ENCODE assay signal across 17 cellular contexts in the genomic region with DNA sequence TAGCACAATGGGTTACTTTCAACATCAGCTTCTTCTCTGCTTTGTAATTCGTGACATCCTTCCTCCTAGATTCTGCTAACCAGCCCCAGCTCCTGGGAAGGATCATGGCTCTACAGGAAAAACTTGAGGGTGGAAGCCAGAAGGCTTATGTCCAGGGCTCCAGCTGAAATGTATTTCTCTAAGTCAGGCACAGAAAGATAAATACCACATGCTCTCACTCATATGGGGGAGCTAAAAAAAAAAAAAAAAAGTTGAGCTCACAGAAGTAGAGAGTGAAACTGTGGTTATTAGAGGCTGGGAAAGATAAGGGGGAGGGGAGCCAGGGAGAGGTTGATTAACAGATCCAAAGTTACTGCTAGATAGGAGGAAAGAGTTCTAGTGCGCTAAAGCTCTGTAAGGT.
DNase-seq lines count a peak whose midpoint lies in the region; ATAC-seq and TF ChIP-seq lines count a peak whose summit lies in the region.
"Had no signal": no experiment of that assay in that cellular context is flagged by ENCODE, and none has a peak within 500 bp of the region (broad histone marks: within the 10 kb centered on the region; RNA-seq: fewer than 3 reads in every experiment).

No MANE protein-coding gene starts in this region.

- WGBS in gastroesophageal sphincter (ENCODE audit: low coverage in 1 of 2), 2 donors, result 50 to 100% methylated on average over 1 to 2 of the region's 2 CpGs

- H3K4me1 ChIP-seq in HUES48 (ENCODE audit: control insufficient read depth, insufficient read depth, low read length), result peaks cover 45% of the 10 kb centered on the region
- H3K4me1 ChIP-seq in Panc1 (ENCODE audit: control insufficient read depth, insufficient read depth, low read length), result peaks cover 20% of the 10 kb centered on the region
- H3K4me1 ChIP-seq in gastroesophageal sphincter, result peaks cover 0 to 13% (median 0%) of the 10 kb centered on the region in 3 donors
- peaks cover 43% of the 10 kb centered on the region for H3K4me1 ChIP-seq in neural progenitor cell

- ATAC-seq in Panc1 (no peak), gastroesophageal sphincter (peak; percentile 47), HG03442 (IDR thresholded peaks at IDR 0.05; ENCODE audit: unreplicated experiment) (no peak), HG02798 (IDR thresholded peaks at IDR 0.05; ENCODE audit: poor library complexity, unreplicated experiment) (no peak), GM18909 (IDR thresholded peaks at IDR 0.05; ENCODE audit: poor library complexity, unreplicated experiment) (no peak)
- ATAC-seq: GM12878 had no signal

- no peaks in the 10 kb centered on the region for H3K79me2 ChIP-seq in neural progenitor cell (ENCODE audit: low read depth)

- H3K36me3 ChIP-seq in HUES48 (ENCODE audit: control insufficient read depth, insufficient read depth, low read length) (no peaks in the 10 kb centered on the region), Panc1 (ENCODE audit: control insufficient read depth, insufficient read depth, low read length) (no peaks in the 10 kb centered on the region), gastroesophageal sphincter (no peaks in the 10 kb centered on the region), neural progenitor cell (no peaks in the 10 kb centered on the region)
- H3K36me3 ChIP-seq: HAP-1 had no signal

- peak overlapping the region; percentile 35 for H3K4me2 ChIP-seq in neural progenitor cell
- H3K4me2 ChIP-seq: PC-9 had no signal

- H3K4me1 Mint-ChIP-seq in neural progenitor cell, result peaks cover 71% of the 10 kb centered on the region
- H3K4me1 Mint-ChIP-seq: IgD-negative memory B cell had no signal

- peak overlapping the region; percentile 14 for H3K27ac ChIP-seq in HUES48 (ENCODE audit: low read depth, low read length)
- H3K27ac ChIP-seq in Panc1 (ENCODE audit: low read length), result peak overlapping the region; percentile 5; the same call in 1 of the 2 replicates
- no peak overlapping the region for H3K27ac ChIP-seq in gastroesophageal sphincter
- H3K27ac ChIP-seq in neural progenitor cell, result no peak overlapping the region
- H3K27ac ChIP-seq: PC-9 had no signal

- H3K9ac ChIP-seq in HUES48 (ENCODE audit: low read depth, low read length), result no peak overlapping the region
- H3K9ac ChIP-seq in neural progenitor cell, result no peak overlapping the region

- no peak overlapping the region for H3K4me3 Mint-ChIP-seq in neural progenitor cell
- H3K4me3 Mint-ChIP-seq: IgD-negative memory B cell had no signal

- CTCF ChIA-PET in Panc1 (lab: Charles Lee), result interaction anchor here (0.6 kb wide), 1 partner anchor 45 kb away, joined by 3 read pairs; no protein-coding TSS in a partner anchor

- TF ChIP-seq CTCF in Panc1 (IDR thresholded peaks at IDR 0.05) (no peak), gastroesophageal sphincter (IDR thresholded peaks at IDR 0.05) (no peak), neural progenitor cell (IDR thresholded peaks at IDR 0.05) (no peak)

- TF ChIP-seq POLR2A in gastroesophageal sphincter (IDR thresholded peaks at IDR 0.05), result no peak

- DNase-seq in Panc1 (ENCODE audit: low read depth, low spot score) (no peak), neural progenitor cell (ENCODE audit: low spot score) (no peak)
- no peak for DNase-seq in stimulated activated CD4-positive, alpha-beta T cell treated with anti-CD3 and anti-CD28 coated beads, Interleukin-1b, Interleukin-23, amount 100 ng/mL, for 48 hours
- DNase-seq: AML-193, NCI-H1417 treated with DMSO at 0.1 percent for 48 hours, NCI-H2081, NCI-H2227 treated with DMSO at 0.1 percent for 48 hours, NCI-H526, PC-9 had no signal

- no peak overlapping the region for H3K27ac Mint-ChIP-seq in neural progenitor cell
- H3K27ac Mint-ChIP-seq: IgD-negative memory B cell had no signal

- no peaks in the 10 kb centered on the region for H4K20me1 ChIP-seq in neural progenitor cell (ENCODE audit: low read depth)

- no peak overlapping the region for H2AFZ ChIP-seq in neural progenitor cell (replicated peaks)
- H2AFZ ChIP-seq: PC-9 had no signal

- no TSS peak for BruUV-seq in Panc1 (replicated peaks; lab: Mats Ljungman, UMichigan)

- H3K27me3 Mint-ChIP-seq in neural progenitor cell (ENCODE audit: insufficient read depth, low read depth), result peaks cover 7% of the 10 kb centered on the region

- H3K27me3 ChIP-seq in HUES48 (ENCODE audit: control insufficient read depth, insufficient read depth, low read length), result peaks cover 22% of the 10 kb centered on the region
- no peaks in the 10 kb centered on the region for H3K27me3 ChIP-seq in Panc1 (ENCODE audit: control insufficient read depth, insufficient read depth, low read length)
- peaks cover 18% of the 10 kb centered on the region for H3K27me3 ChIP-seq in gastroesophageal sphincter
- peaks cover 26% of the 10 kb centered on the region for H3K27me3 ChIP-seq in neural progenitor cell

- no peak for TF ChIP-seq EP300 in gastroesophageal sphincter (IDR thresholded peaks at IDR 0.05)

- intact Hi-C loops in Panc1 (cut with micrococcal nuclease; ENCODE audit: unreplicated experiment), result no loop called here

- POLR2A ChIA-PET in Panc1 (lab: Charles Lee), result interaction anchor here (0.6 kb wide), 1 partner anchor 22 kb away, joined by 6 read pairs; no protein-coding TSS in a partner anchor

- H3K9me3 ChIP-seq in HUES48 (ENCODE audit: control insufficient read depth, insufficient read depth, low read length), result no peaks in the 10 kb centered on the region
- H3K9me3 ChIP-seq in Panc1 (ENCODE audit: control insufficient read depth, insufficient read depth, low read depth, low read length), result no peaks in the 10 kb centered on the region
- H3K9me3 ChIP-seq in gastroesophageal sphincter, result no peaks in the 10 kb centered on the region
- H3K9me3 ChIP-seq in neural progenitor cell (ENCODE audit: low read depth), result no peaks in the 10 kb centered on the region
- H3K9me3 ChIP-seq: HAP-1 had no signal

- in situ Hi-C loops in Panc1 (cut with HindIII; ENCODE audit: low pct_unique_long_range_greater_than_20kb, low sequenced_read_pairs), result no loop called here

- no peaks in the 10 kb centered on the region for H3K9me3 Mint-ChIP-seq in neural progenitor cell
- H3K9me3 Mint-ChIP-seq: IgD-negative memory B cell had no signal

- H3K36me3 Mint-ChIP-seq in neural progenitor cell, result no peaks in the 10 kb centered on the region
- H3K36me3 Mint-ChIP-seq: IgD-negative memory B cell had no signal

- peaks cover 14% of the 10 kb centered on the region for H3F3A ChIP-seq in neural progenitor cell (ENCODE audit: low read depth)

- H3K4me3 ChIP-seq in HUES48 (ENCODE audit: low read depth, low read length) (no peak overlapping the region), Panc1 (ENCODE audit: low read depth in 2 of 2, low read length in 2 of 2) (no peak overlapping the region), gastroesophageal sphincter (no peak overlapping the region), neural progenitor cell (no peak overlapping the region)
- H3K4me3 ChIP-seq: GM12878, HAP-1, PC-9 had no signal

Comparison
In these comparisons a context has a peak if more than half of its experiments do, and no peak if none do; other contexts are left out.
1. H3K27ac ChIP-seq: peak in HUES48 (single experiment) and Panc1 (single experiment); none in gastroesophageal sphincter (0 of 4) and neural progenitor cell (single experiment).